Comparison of ENCODE assay signal across 22 cellular contexts in genomic region chr1:227459326-227459841, GRCh38.
DNase-seq lines count a peak whose midpoint lies in the region; ATAC-seq and TF ChIP-seq lines count a peak whose summit lies in the region.
"Had no signal": no experiment of that assay in that cellular context is flagged by ENCODE, and none has a peak within 500 bp of the region (broad histone marks: within the 10 kb centered on the region; RNA-seq: fewer than 3 reads in every experiment).

No MANE protein-coding gene starts in this region.

- H3K36me3 ChIP-seq in IMR-90 (ENCODE audit: control insufficient read depth, insufficient read depth, low read length) (no peaks in the 10 kb centered on the region), neuronal stem cell (replicated peaks in 1 of 2; ENCODE audit: control insufficient read depth in 2 of 2, insufficient read depth in 2 of 2, low read length in 2 of 2) (no peaks in the 10 kb centered on the region)
- H3K36me3 ChIP-seq: BE2C, MG63 had no signal

- no peak overlapping the region for H3K18ac ChIP-seq in IMR-90 (ENCODE audit: low read depth, low read length)
- H3K18ac ChIP-seq in neuronal stem cell (ENCODE audit: low read length) = no peak overlapping the region

- H3K4me1 ChIP-seq in IMR-90 (ENCODE audit: control insufficient read depth, insufficient read depth, low read length) (no peaks in the 10 kb centered on the region), neuronal stem cell (ENCODE audit: control insufficient read depth in 2 of 2, insufficient read depth in 1 of 2, low read depth in 1 of 2, low read length in 2 of 2) (no peaks in the 10 kb centered on the region)
- H3K4me1 ChIP-seq: BE2C had no signal

- H2BK15ac ChIP-seq in IMR-90 (ENCODE audit: low read depth, low read length) (no peak overlapping the region), neuronal stem cell (ENCODE audit: low read length) (no peak overlapping the region)

- no peak for TF ChIP-seq CTCF in IMR-90 (conservative IDR thresholded peaks at IDR 0.05; ENCODE audit: low read depth, low read length)
- no peak for TF ChIP-seq CTCF in fibroblast of the aortic adventitia (IDR thresholded peaks at IDR 0.05; ENCODE audit: insufficient read depth, low read length)

- intact Hi-C loops in IMR-90 (cut with micrococcal nuclease) = no loop called here

- H3K9ac ChIP-seq in IMR-90 (ENCODE audit: low read depth, low read length) (no peak overlapping the region), neuronal stem cell (ENCODE audit: low read depth, low read length, poor library complexity) (no peak overlapping the region)
- H3K9ac ChIP-seq: SK-N-SH had no signal

- no peaks in the 10 kb centered on the region for H3K9me1 ChIP-seq in IMR-90 (ENCODE audit: insufficient read depth, low read length)

- H4K91ac ChIP-seq in IMR-90 (ENCODE audit: insufficient read depth, low read depth, low read length) = no peak overlapping the region
- H4K91ac ChIP-seq in neuronal stem cell (ENCODE audit: low read depth, low read length, poor library complexity) = no peak overlapping the region

- H3K23ac ChIP-seq in IMR-90 (ENCODE audit: low read depth, low read length) = no peak overlapping the region
- H3K23ac ChIP-seq in neuronal stem cell (ENCODE audit: low read depth, low read length, poor library complexity) = no peak overlapping the region

- H3K4me2 ChIP-seq in IMR-90 (ENCODE audit: low read depth, low read length) = no peak overlapping the region
- H3K4me2 ChIP-seq in neuronal stem cell (ENCODE audit: insufficient read depth, low read length, poor library complexity, severe bottlenecking) = no peak overlapping the region
- H3K4me2 ChIP-seq: GM23338, SK-N-SH had no signal

- TF ChIP-seq POLR2A in IMR-90 (IDR thresholded peaks at IDR 0.05; ENCODE audit: low read depth, low read length) = no peak

- H4K5ac ChIP-seq in IMR-90 (ENCODE audit: low read depth, low read length) = no peak overlapping the region

- ATAC-seq in IMR-90 (ENCODE audit: low read depth) = peak; percentile 89
- ATAC-seq: GM23338, Panc1 had no signal

- H3K27ac ChIP-seq in IMR-90 (ENCODE audit: insufficient read depth, low read length) (no peak overlapping the region), neuronal stem cell (replicated peaks; ENCODE audit: low read length) (no peak overlapping the region)
- H3K27ac ChIP-seq: RWPE1 had no signal

- BruUV-seq in IMR-90 (replicated peaks; lab: Mats Ljungman, UMichigan) = no TSS peak

- H3K9me3 ChIP-seq in IMR-90 (ENCODE audit: control insufficient read depth, insufficient read depth, low read length) = no peaks in the 10 kb centered on the region
- no peaks in the 10 kb centered on the region for H3K9me3 ChIP-seq in neuronal stem cell (replicated peaks in 1 of 2; ENCODE audit: control insufficient read depth in 2 of 2, insufficient read depth in 1 of 2, low read depth in 1 of 2, low read length in 2 of 2)
- H3K9me3 ChIP-seq: BE2C, MG63, SK-N-SH had no signal

- no peaks in the 10 kb centered on the region for H3K79me1 ChIP-seq in IMR-90 (ENCODE audit: low read depth in 1 of 2, low read length in 2 of 2)
- H3K79me1 ChIP-seq in neuronal stem cell (ENCODE audit: low read depth, low read length) = no peaks in the 10 kb centered on the region

- H3K4me3 ChIP-seq in IMR-90 (ENCODE audit: insufficient read depth, low read depth, low read length) (no peak overlapping the region), fibroblast of the aortic adventitia (ENCODE audit: low read depth, low read length) (no peak overlapping the region), neuronal stem cell (ENCODE audit: low read length in 2 of 2) (no peak overlapping the region)
- H3K4me3 ChIP-seq: GM23338, MG63 had no signal

- CTCF ChIA-PET in IMR-90 (lab: Yijun Ruan, JAX) = interaction anchor here (0.6 to 2.0 kb wide), 2 partner anchors 10 to 494 kb away, joined by 3 to 4 read pairs; no protein-coding TSS in a partner anchor

- TF ChIP-seq RAD21 in IMR-90 (IDR thresholded peaks at IDR 0.05; ENCODE audit: low read length) = no peak

- H4K8ac ChIP-seq in IMR-90 (ENCODE audit: low read depth in 2 of 2, low read length in 2 of 2) (no peak overlapping the region), neuronal stem cell (ENCODE audit: low read depth, low read length) (no peak overlapping the region)

- H2BK5ac ChIP-seq in IMR-90 (ENCODE audit: low read depth, low read length, poor library complexity, severe bottlenecking) (no peak overlapping the region), neuronal stem cell (ENCODE audit: low read length) (no peak overlapping the region)

- H3K14ac ChIP-seq in IMR-90 (replicated peaks; ENCODE audit: low read depth, low read length) (no peak overlapping the region), neuronal stem cell (ENCODE audit: low read length) (no peak overlapping the region)

- POLR2A ChIA-PET in IMR-90 (lab: Charles Lee; ENCODE audit: unreplicated experiment) = no interaction called here

- H3K4ac ChIP-seq in IMR-90 (ENCODE audit: low read depth, low read length) (no peak overlapping the region), neuronal stem cell (ENCODE audit: low read length) (no peak overlapping the region)

- H2AK9ac ChIP-seq in IMR-90 (replicated peaks; ENCODE audit: low read depth, low read length, poor library complexity) = no peak overlapping the region

- dilution Hi-C loops in IMR-90 (cut with HindIII; ENCODE audit: low sequenced_read_pairs, unreplicated experiment) = no loop called here

- no peak overlapping the region for H2BK20ac ChIP-seq in IMR-90 (ENCODE audit: low read depth, low read length)

- H2BK12ac ChIP-seq in neuronal stem cell (ENCODE audit: low read length) = no peak overlapping the region

- no peak overlapping the region for H3K56ac ChIP-seq in IMR-90 (ENCODE audit: extremely low read depth, insufficient read depth, low read length)

- H2BK120ac ChIP-seq in IMR-90 (ENCODE audit: low read depth, low read length) (no peak overlapping the region), neuronal stem cell (ENCODE audit: low read depth, low read length) (no peak overlapping the region)

- no peaks in the 10 kb centered on the region for H4K20me1 ChIP-seq in IMR-90 (ENCODE audit: insufficient read depth, low read length)

- DNase-seq in EH (ENCODE audit: low read depth) = peak; percentile 82
- no peak for DNase-seq in IMR-90
- peak; percentile 6 for DNase-seq in fibroblast of the aortic adventitia (ENCODE audit: low read depth)
- no peak for DNase-seq in islet precursor cell
- no peak for DNase-seq in dedifferentiated amniotic fluid mesenchymal stem cell (ENCODE audit: extremely low spot score)
- no peak for DNase-seq in neuronal stem cell (ENCODE audit: low spot score)
- DNase-seq in activated gamma-delta T cell treated with Interleukin-2 at 50 U/mL for 16 hours = no peak
- DNase-seq: BE2C, Calu3, DMS153, DND-41, H9, KG1, MG63, NCI-H1105 treated with DMSO at 0.1 percent for 48 hours, NCI-H146, SIG-M5, SK-N-SH, SW 1271 had no signal

- no peak overlapping the region for H2AK5ac ChIP-seq in IMR-90 (ENCODE audit: low read depth, low read length)
- no peak overlapping the region for H2AK5ac ChIP-seq in neuronal stem cell (ENCODE audit: low read depth, low read length)

- H2AFZ ChIP-seq in IMR-90 (replicated peaks; ENCODE audit: low read length, poor library complexity) (no peak overlapping the region), neuronal stem cell (ENCODE audit: low read length) (no peak overlapping the region)
- H2AFZ ChIP-seq: GM23338 had no signal

- in situ Hi-C loops in IMR-90 (cut with MboI; ENCODE audit: low sequenced_read_pairs) = no loop called here

- H3K27me3 ChIP-seq in IMR-90 (ENCODE audit: control insufficient read depth, insufficient read depth, low read length) (peaks cover 7% of the 10 kb centered on the region), neuronal stem cell (ENCODE audit: control insufficient read depth in 3 of 3, insufficient read depth in 3 of 3, low read depth in 1 of 3, low read length in 3 of 3) (no peaks in the 10 kb centered on the region)

TF ChIP-seq in IMR-90, 13 proteins besides CTCF, POLR2A, EP300 and RAD21:
- no peak for TF ChIP-seq MAFK (IDR thresholded peaks at IDR 0.05; ENCODE audit: low read depth, low read length)
- TF ChIP-seq SMC3 (IDR thresholded peaks at IDR 0.05; ENCODE audit: low read depth, low read length) = no peak
- no peak for TF ChIP-seq USF2 (IDR thresholded peaks at IDR 0.05; ENCODE audit: low read depth, low read length)
- no peak for TF ChIP-seq FOS (IDR thresholded peaks at IDR 0.05; ENCODE audit: low read depth, low read length)
- no peak for TF ChIP-seq RCOR1 (IDR thresholded peaks at IDR 0.05; ENCODE audit: insufficient replicate concordance, low read length)
- no peak for TF ChIP-seq NFE2L2 (IDR thresholded peaks at IDR 0.05; ENCODE audit: low read depth, low read length)
- no peak for TF ChIP-seq MXI1 (IDR thresholded peaks at IDR 0.05; ENCODE audit: borderline replicate concordance, low read depth, low read length)
- no peak for TF ChIP-seq MAZ (IDR thresholded peaks at IDR 0.05; ENCODE audit: borderline replicate concordance, low read depth, low read length)
- TF ChIP-seq CHD1 (IDR thresholded peaks at IDR 0.05; ENCODE audit: low read depth, low read length) = no peak
- TF ChIP-seq BHLHE40 (IDR thresholded peaks at IDR 0.05; ENCODE audit: low read depth, low read length) = no peak
- TF ChIP-seq ELK1 (IDR thresholded peaks at IDR 0.05; ENCODE audit: borderline replicate concordance, low read depth, low read length) = no peak
- TF ChIP-seq RFX5 (IDR thresholded peaks at IDR 0.05; ENCODE audit: low read depth, low read length) = no peak
- TF ChIP-seq CEBPB (IDR thresholded peaks at IDR 0.05; ENCODE audit: low read depth, low read length) = no peak

Comparison
In these comparisons a context has a peak if more than half of its experiments do, and no peak if none do; other contexts are left out.
1. DNase-seq: peak in EH (single experiment) and fibroblast of the aortic adventitia (single experiment); none in IMR-90 (single experiment), islet precursor cell (single experiment), dedifferentiated amniotic fluid mesenchymal stem cell (single experiment), neuronal stem cell (single experiment) and activated gamma-delta T cell treated with Interleukin-2 at 50 U/mL for 16 hours (single experiment).